ENCODE assay signal across 7 cellular contexts in the genomic region with DNA sequence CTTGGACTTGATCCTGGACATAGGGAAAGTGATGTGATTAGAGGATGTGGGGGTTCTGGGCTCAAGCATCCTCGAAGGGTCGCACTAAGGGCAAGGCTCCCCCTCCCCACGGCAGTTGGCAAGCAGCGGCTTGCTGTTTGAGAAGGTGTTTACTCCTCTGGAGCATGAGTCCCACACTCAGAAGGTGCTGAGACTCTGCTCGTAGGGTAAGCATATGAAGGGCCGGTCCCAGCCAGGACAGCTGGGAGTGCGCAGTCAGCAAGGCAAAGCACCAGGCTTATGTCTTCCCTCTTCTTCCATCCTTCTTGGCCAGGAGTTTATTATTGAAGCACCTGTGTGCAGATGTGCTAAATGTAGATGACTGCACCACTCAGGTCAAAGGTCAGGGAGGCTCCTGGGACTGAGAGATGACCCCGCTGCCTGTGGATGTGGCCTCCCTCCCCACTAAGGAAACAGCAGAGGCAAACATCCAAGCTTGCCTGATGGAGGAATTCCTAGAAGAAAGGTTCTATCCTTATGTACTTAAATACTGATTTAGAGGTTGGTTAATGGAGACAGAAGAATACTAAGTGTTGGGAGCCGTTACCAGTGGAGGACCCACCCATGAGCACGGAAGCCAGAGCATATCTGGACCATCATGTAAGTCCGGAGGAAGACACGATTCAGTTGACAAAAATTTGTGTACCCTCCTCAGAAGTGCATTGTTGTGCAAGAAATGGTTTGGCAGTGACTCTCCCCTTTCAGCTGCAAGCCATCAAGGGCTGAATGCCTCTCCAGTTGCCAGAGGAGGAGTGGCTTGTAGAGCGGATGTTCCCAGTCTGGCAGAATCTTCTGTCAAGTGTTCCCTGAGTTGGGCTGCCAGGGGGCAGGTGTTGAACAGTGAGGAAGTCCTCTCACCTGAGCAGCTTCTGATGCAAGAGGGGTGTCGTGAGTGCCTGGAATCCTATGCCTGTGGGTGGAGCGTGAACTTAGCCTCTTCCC. TPM values are rescaled to one million over a fixed set of nuclear protein-coding genes. Genes with fewer than 3 reads are reported as not detected.
A peak's percentile ranks its signal among the peaks of the same experiment; 100 is the strongest.
DNase-seq lines count a peak whose midpoint lies in the region; ATAC-seq, FAIRE-seq and TF ChIP-seq lines count a peak whose summit lies in the region.

No MANE protein-coding gene starts in this region.

- H3K36me3 Mint-ChIP-seq in activated CD4-positive, alpha-beta memory T cell treated with anti-CD3 and anti-CD28 coated beads, Interleukin-2, amount 10 ng/mL, durations not matched to agents 7 days and 5 days (ENCODE audit: low read depth): no peaks in the 10 kb centered on the region
- no peaks in the 10 kb centered on the region for H3K36me3 Mint-ChIP-seq in stimulated activated effector memory CD8-positive, alpha-beta T cell treated with anti-CD3 and anti-CD28 coated beads, Interleukin-12 subunit alpha, Interleukin-12 subunit beta, amount 100 ng/mL, for 72 hours

- peak; percentile 95 for FAIRE-seq in keratinocyte (lab: Jason Lieb, UNC)

- H3K36me3 ChIP-seq in keratinocyte (ENCODE audit: control insufficient read depth in 2 of 2, extremely low read depth in 1 of 2, insufficient read depth in 2 of 2, low read length in 2 of 2): no peaks in the 10 kb centered on the region

- H3K9me3 ChIP-seq in keratinocyte (ENCODE audit: control insufficient read depth, low read depth, low read length): no peaks in the 10 kb centered on the region

- no peak overlapping the region for H3K9ac ChIP-seq in keratinocyte (ENCODE audit: control insufficient read depth, extremely low read depth, insufficient read depth, low read length)

- H3K4me2 ChIP-seq in keratinocyte (ENCODE audit: control insufficient read depth, extremely low read depth, insufficient read depth, low read depth, low read length): peak overlapping the region; percentile 68

- no peaks in the 10 kb centered on the region for H3K27me3 ChIP-seq in keratinocyte (ENCODE audit: control insufficient read depth, extremely low read depth, insufficient read depth, low read length)

- H3K9me1 ChIP-seq in keratinocyte (ENCODE audit: control insufficient read depth, extremely low read depth, insufficient read depth, low read length): peaks cover 3% of the 10 kb centered on the region

- no peak overlapping the region for H3K4me3 Mint-ChIP-seq in activated CD4-positive, alpha-beta memory T cell treated with anti-CD3 and anti-CD28 coated beads, Interleukin-2, amount 10 ng/mL, durations not matched to agents 7 days and 5 days
- no peak overlapping the region for H3K4me3 Mint-ChIP-seq in stimulated activated effector memory CD8-positive, alpha-beta T cell treated with anti-CD3 and anti-CD28 coated beads, Interleukin-12 subunit alpha, Interleukin-12 subunit beta, amount 100 ng/mL, for 72 hours

- TF ChIP-seq EP300 in Ishikawa (IDR thresholded peaks at IDR 0.05; ENCODE audit: borderline replicate concordance): peak; percentile 58; the same call in 1 of the 2 replicates

- no peak overlapping the region for H2AFZ ChIP-seq in keratinocyte (ENCODE audit: control insufficient read depth, low read length)

- H3K27me3 Mint-ChIP-seq in activated CD4-positive, alpha-beta memory T cell treated with anti-CD3 and anti-CD28 coated beads, Interleukin-2, amount 10 ng/mL, durations not matched to agents 7 days and 5 days: no peaks in the 10 kb centered on the region

- H3K27ac ChIP-seq in keratinocyte (ENCODE audit: control insufficient read depth, insufficient read depth, low read length): peak overlapping the region; percentile 72

- peak in 2 of 3 experiments; percentile 17 to 45 for TF ChIP-seq CTCF in keratinocyte (optimal IDR thresholded peaks at IDR 0.05 in 1 of 3, IDR thresholded peaks at IDR 0.05 in 1 of 3, conservative IDR thresholded peaks at IDR 0.05 in 1 of 3; ENCODE audit: extremely low read depth in 1 of 3, insufficient read depth in 2 of 3, low read length in 3 of 3)

- peak; percentile 85 for DNase-seq in astrocyte of the hippocampus (ENCODE audit: low read depth, low spot score)
- DNase-seq in keratinocyte (ENCODE audit: low read depth, low spot score): peak; percentile 99
- DNase-seq in superior temporal gyrus (ENCODE audit: extremely low spot score): peak; percentile 60
- no peak for DNase-seq in activated CD4-positive, alpha-beta memory T cell treated with anti-CD3 and anti-CD28 coated beads, Interleukin-2, amount 10 ng/mL, durations not matched to agents 7 days and 5 days
- DNase-seq in ecto neural progenitor cell (ENCODE audit: low spot score): no peak
- DNase-seq in stimulated activated effector memory CD8-positive, alpha-beta T cell treated with anti-CD3 and anti-CD28 coated beads, Interleukin-12 subunit alpha, Interleukin-12 subunit beta, amount 100 ng/mL, for 72 hours (ENCODE audit: low spot score in 2 of 2): no peak

- POLR2A ChIA-PET in activated CD4-positive, alpha-beta memory T cell treated with anti-CD3 and anti-CD28 coated beads, Interleukin-2, amount 10 ng/mL, durations not matched to agents 7 days and 5 days (lab: Charles Lee): no interaction called here

- H3K79me2 ChIP-seq in keratinocyte (ENCODE audit: control insufficient read depth, insufficient read depth, low read length): no peaks in the 10 kb centered on the region

- H3K4me1 Mint-ChIP-seq in activated CD4-positive, alpha-beta memory T cell treated with anti-CD3 and anti-CD28 coated beads, Interleukin-2, amount 10 ng/mL, durations not matched to agents 7 days and 5 days: peaks cover 19% of the 10 kb centered on the region
- H3K4me1 Mint-ChIP-seq in stimulated activated effector memory CD8-positive, alpha-beta T cell treated with anti-CD3 and anti-CD28 coated beads, Interleukin-12 subunit alpha, Interleukin-12 subunit beta, amount 100 ng/mL, for 72 hours: peaks cover 23% of the 10 kb centered on the region

- peak overlapping the region in 1 of 3 experiments; percentile 1 for H3K4me3 ChIP-seq in keratinocyte (ENCODE audit: control insufficient read depth in 2 of 3, extremely low read depth in 1 of 3, insufficient read depth in 2 of 3, low read depth in 1 of 3, low read length in 3 of 3)

- H3K27ac Mint-ChIP-seq in activated CD4-positive, alpha-beta memory T cell treated with anti-CD3 and anti-CD28 coated beads, Interleukin-2, amount 10 ng/mL, durations not matched to agents 7 days and 5 days: no peak overlapping the region
- H3K27ac Mint-ChIP-seq in stimulated activated effector memory CD8-positive, alpha-beta T cell treated with anti-CD3 and anti-CD28 coated beads, Interleukin-12 subunit alpha, Interleukin-12 subunit beta, amount 100 ng/mL, for 72 hours: no peak overlapping the region

- CTCF ChIA-PET in activated CD4-positive, alpha-beta memory T cell treated with anti-CD3 and anti-CD28 coated beads, Interleukin-2, amount 10 ng/mL, durations not matched to agents 7 days and 5 days (lab: Charles Lee): interaction anchor here (1.3 kb wide), 2 partner anchors 9 to 88 kb away, joined by 3 read pairs; no protein-coding TSS in a partner anchor

- no peak for ATAC-seq in stimulated activated effector memory CD8-positive, alpha-beta T cell treated with anti-CD3 and anti-CD28 coated beads, Interleukin-12 subunit alpha, Interleukin-12 subunit beta, amount 100 ng/mL, for 72 hours

- TF ChIP-seq RAD21 in Ishikawa (IDR thresholded peaks at IDR 0.05; ENCODE audit: low read depth): no peak; the same call in 1 of the 2 replicates

- no peaks in the 10 kb centered on the region for H4K20me1 ChIP-seq in keratinocyte (ENCODE audit: control insufficient read depth, extremely low read depth, insufficient read depth, low read length)

- peaks cover 56% of the 10 kb centered on the region for H3K4me1 ChIP-seq in keratinocyte (ENCODE audit: control insufficient read depth, extremely low read depth, insufficient read depth, low read length)

- dilution Hi-C loops in keratinocyte (cut with MboI; ENCODE audit: extremely low pct_ligation_motif_present, low sequenced_read_pairs): no loop called here

- H3K9me3 Mint-ChIP-seq in activated CD4-positive, alpha-beta memory T cell treated with anti-CD3 and anti-CD28 coated beads, Interleukin-2, amount 10 ng/mL, durations not matched to agents 7 days and 5 days: no peaks in the 10 kb centered on the region
- no peaks in the 10 kb centered on the region for H3K9me3 Mint-ChIP-seq in stimulated activated effector memory CD8-positive, alpha-beta T cell treated with anti-CD3 and anti-CD28 coated beads, Interleukin-12 subunit alpha, Interleukin-12 subunit beta, amount 100 ng/mL, for 72 hours

TF ChIP-seq in Ishikawa, 13 proteins besides CTCF, POLR2A, EP300 and RAD21 (continues in another document):
- no peak for TF ChIP-seq CREB1 (IDR thresholded peaks at IDR 0.05; ENCODE audit: low read depth)
- no peak for TF ChIP-seq ZBTB7A (IDR thresholded peaks at IDR 0.05; ENCODE audit: low read depth)
- no peak for TF ChIP-seq TAF1 (IDR thresholded peaks at IDR 0.05; ENCODE audit: low read depth)
- peak; percentile 70 for TF ChIP-seq TCF12 (IDR thresholded peaks at IDR 0.05; ENCODE audit: low read depth)
- peak; percentile 80 for TF ChIP-seq NFIC (IDR thresholded peaks at IDR 0.05)

RNA-seq across cellular contexts. Expression of gene CDKN2AIPNL, which starts 27.2 kb away (rescaled TPM):
- 17.4 to 28.4 TPM (median 22.2 TPM) in 3 replicates for polyA plus RNA-seq in keratinocyte
- polyA plus RNA-seq in keratinocyte (2011; ENCODE audit: low read depth): 7.3 TPM
- 21.3 and 24.9 TPM in 2 replicates for polyA plus RNA-seq in keratinocyte (2011; cell fraction: cytosol; rRNA removed)
- 3.8 and 5.3 TPM in 2 replicates for polyA plus RNA-seq in keratinocyte (2011; cell fraction: nucleus; rRNA removed)
- 12.3 and 24.7 TPM in 2 replicates for polyA plus RNA-seq in keratinocyte (2012; ENCODE audit: low replicate concordance)
- polyA minus RNA-seq in keratinocyte: 5.7 to 6.4 TPM (median 6.2 TPM) in 3 replicates
- polyA minus RNA-seq in keratinocyte (2011; cell fraction: cytosol; rRNA and poly(A)+ RNA removed): 16.5 TPM
- 0.84 and 2.2 TPM in 2 replicates for polyA minus RNA-seq in keratinocyte (2011; cell fraction: nucleus; rRNA and poly(A)+ RNA removed)
- 10 to 100 TPM; 23.4 to 23.5 TPM for total RNA-seq in activated CD4-positive, alpha-beta memory T cell treated with anti-CD3 and anti-CD28 coated beads, Interleukin-2, amount 10 ng/mL, durations not matched to agents 7 days and 5 days

Comparison
In these comparisons a context has a peak if more than half of its experiments do, and no peak if none do; other contexts are left out.
1. DNase-seq: peak in astrocyte of the hippocampus (single experiment), keratinocyte (single experiment) and superior temporal gyrus (single experiment); none in activated CD4-positive, alpha-beta memory T cell treated with anti-CD3 and anti-CD28 coated beads, Interleukin-2, amount 10 ng/mL, durations not matched to agents 7 days and 5 days (single experiment), ecto neural progenitor cell (single experiment) and stimulated activated effector memory CD8-positive, alpha-beta T cell treated with anti-CD3 and anti-CD28 coated beads, Interleukin-12 subunit alpha, Interleukin-12 subunit beta, amount 100 ng/mL, for 72 hours (0 of 2).